Comparison of ENCODE assay signal across 8 cellular contexts in the genomic region with DNA sequence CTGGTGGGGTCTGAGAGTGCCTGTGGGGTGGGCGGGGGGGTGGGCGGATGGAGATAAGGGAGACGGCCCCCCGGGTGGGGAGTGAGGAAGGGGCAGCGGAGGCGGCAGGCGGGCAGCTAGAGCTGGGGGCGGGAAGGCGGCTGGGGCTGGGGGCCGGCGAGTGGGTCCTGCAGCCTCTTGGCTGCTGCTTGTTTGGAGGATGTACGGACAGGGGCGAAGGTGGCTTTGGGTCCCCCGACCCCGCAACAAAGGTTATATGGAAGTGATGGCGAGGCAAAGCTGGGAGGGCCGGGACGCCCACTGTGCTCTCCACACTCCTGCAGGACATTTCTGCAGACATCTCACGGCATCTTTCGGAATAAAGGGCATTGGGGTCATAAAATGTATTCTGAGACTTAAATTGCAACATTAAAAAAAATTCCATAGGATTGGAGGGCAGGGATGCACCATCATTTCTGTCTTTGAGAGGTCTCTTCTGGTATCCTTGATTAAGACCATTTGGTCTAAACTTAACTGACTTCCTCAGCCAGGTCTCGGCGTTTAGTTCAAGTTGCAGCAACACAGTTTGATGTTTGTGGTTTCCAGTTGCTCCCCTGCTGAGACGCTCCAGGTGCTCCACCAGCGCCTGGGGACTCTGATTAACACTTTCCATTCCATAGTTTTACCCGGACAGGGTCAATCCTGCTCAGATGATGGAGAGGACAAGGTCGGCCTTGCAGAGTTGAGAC.
DNase-seq lines count a peak whose midpoint lies in the region; ATAC-seq and TF ChIP-seq lines count a peak whose summit lies in the region.

No MANE protein-coding gene starts in this region.

- intact Hi-C loops in dorsolateral prefrontal cortex (cut with DNase I) (loop anchor here (5.0 to 10.0 kb wide), 6 partner anchors 65 to 548 kb away; a partner anchor contains a TSS), thyroid gland (cut with DNase I) (loop anchor here (5.0 to 10.0 kb wide), 3 partner anchors 65 to 312 kb away; a partner anchor contains a TSS)

- no peaks in the 10 kb centered on the region for H3K36me3 ChIP-seq in CD4-positive, CD25-positive, alpha-beta regulatory T cell (ENCODE audit: control insufficient read depth, insufficient read depth, low read length)
- H3K36me3 ChIP-seq in thyroid gland: no peaks in the 10 kb centered on the region

- H3K9me3 ChIP-seq in CD4-positive, CD25-positive, alpha-beta regulatory T cell (ENCODE audit: control insufficient read depth in 2 of 2, low read length in 2 of 2): no peaks in the 10 kb centered on the region
- H3K9me3 ChIP-seq in thyroid gland: no peaks in the 10 kb centered on the region

- POLR2A ChIA-PET in RWPE1 (lab: Yijun Ruan, JAX; ENCODE audit: low non-redundant PET): interaction anchor here (0.6 to 3.1 kb wide), 4 partner anchors 28 to 255 kb away, joined by 3 to 43 read pairs (median 4); a partner anchor contains a TSS

- no peaks in the 10 kb centered on the region for H3K27me3 ChIP-seq in CD4-positive, CD25-positive, alpha-beta regulatory T cell (ENCODE audit: control insufficient read depth, insufficient read depth, low read length)
- H3K27me3 ChIP-seq in dorsolateral prefrontal cortex (no peaks in the 10 kb centered on the region), thyroid gland (no peaks in the 10 kb centered on the region)

- H3K36me3 Mint-ChIP-seq in CD4-positive, CD25-positive, alpha-beta regulatory T cell: no peaks in the 10 kb centered on the region
- H3K36me3 Mint-ChIP-seq in HFFc6 (ENCODE audit: low read depth): no peaks in the 10 kb centered on the region
- H3K36me3 Mint-ChIP-seq in memory B cell: no peaks in the 10 kb centered on the region

- peak overlapping the region; percentile 82 for H3K4me3 ChIP-seq in CD4-positive, CD25-positive, alpha-beta regulatory T cell (ENCODE audit: low read depth, low read length)
- peak overlapping the region; percentile 44 to 81 (median 61) for H3K4me3 ChIP-seq in dorsolateral prefrontal cortex
- H3K4me3 ChIP-seq in thyroid gland (replicated peaks in 1 of 3): peak overlapping the region in 1 of 3 donors; percentile 51

- CTCF ChIA-PET in RWPE1 (lab: Yijun Ruan, JAX): interaction anchor here (0.5 to 1.5 kb wide), 3 partner anchors 102 to 346 kb away, joined by 3 to 8 read pairs (median 4); a partner anchor contains a TSS

- no peak for TF ChIP-seq CTCF in HFFc6 (IDR thresholded peaks at IDR 0.05)
- TF ChIP-seq CTCF in RWPE1 (conservative IDR thresholded peaks at IDR 0.05; ENCODE audit: low read depth): no peak
- peak in 1 of 56 donors; percentile 1 for TF ChIP-seq CTCF in dorsolateral prefrontal cortex (IDR thresholded peaks at IDR 0.05 in 54 of 56, conservative IDR thresholded peaks at IDR 0.05 in 2 of 56; ENCODE audit: low read depth in 1 of 56, partially characterized antibody in 56 of 56)
- no peak for TF ChIP-seq CTCF in thyroid gland (IDR thresholded peaks at IDR 0.05)

- H3K27ac Mint-ChIP-seq in CD4-positive, CD25-positive, alpha-beta regulatory T cell: peak overlapping the region; percentile 67 to 98 (median 92)
- peak overlapping the region; percentile 97 for H3K27ac Mint-ChIP-seq in HFFc6
- H3K27ac Mint-ChIP-seq in memory B cell: peak overlapping the region; percentile 86

- 8 to 9% methylated on average over 17 to 25 of the region's 26 CpGs for WGBS in thyroid gland, 2 donors

- H3K27me3 Mint-ChIP-seq in CD4-positive, CD25-positive, alpha-beta regulatory T cell: peaks cover 7% of the 10 kb centered on the region
- no peaks in the 10 kb centered on the region; the same call in 1 of the 2 replicates for H3K27me3 Mint-ChIP-seq in HFFc6 (ENCODE audit: insufficient read depth)
- peaks cover 2% of the 10 kb centered on the region for H3K27me3 Mint-ChIP-seq in memory B cell

- peaks cover 23% of the 10 kb centered on the region for H3K4me1 ChIP-seq in CD4-positive, CD25-positive, alpha-beta regulatory T cell (ENCODE audit: control insufficient read depth, insufficient read depth, low read length, poor library complexity, severe bottlenecking)
- peaks cover 31 to 36% of the 10 kb centered on the region in 2 donors for H3K4me1 ChIP-seq in thyroid gland

- peak overlapping the region; percentile 50 for H3K27ac ChIP-seq in CD4-positive, CD25-positive, alpha-beta regulatory T cell (ENCODE audit: insufficient read depth, low read length, poor library complexity, severe bottlenecking)
- H3K27ac ChIP-seq in RWPE1 (peak overlapping the region; percentile 94), dorsolateral prefrontal cortex (peak overlapping the region; percentile 78 to 99 (median 97)), thyroid gland (peak overlapping the region; percentile 60 to 94 (median 88))

- peak in 2 of 3 donors; percentile 18 to 39 for DNase-seq in CD4-positive, CD25-positive, alpha-beta regulatory T cell
- DNase-seq in HFFc6 (no peak), RWPE1 (ENCODE audit: low spot score) (no peak), dorsolateral prefrontal cortex (peak in 5 of 10 donors; percentile 10 to 52 (median 34)), memory B cell (ENCODE audit: low spot score in 2 of 2) (peak in 1 of 2 donors; percentile 18), thyroid gland (peak; percentile 27 to 42)

- H3K4me1 Mint-ChIP-seq in CD4-positive, CD25-positive, alpha-beta regulatory T cell: peaks cover 7 to 55% (median 38%) of the 10 kb centered on the region in 4 donors
- H3K4me1 Mint-ChIP-seq in HFFc6 (ENCODE audit: low read depth) (peaks cover 64% of the 10 kb centered on the region), memory B cell (peaks cover 29% of the 10 kb centered on the region)

- peaks cover 0 to 2% (median 0%) of the 10 kb centered on the region in 7 donors for H3K9me3 Mint-ChIP-seq in CD4-positive, CD25-positive, alpha-beta regulatory T cell
- no peaks in the 10 kb centered on the region for H3K9me3 Mint-ChIP-seq in HFFc6
- no peaks in the 10 kb centered on the region for H3K9me3 Mint-ChIP-seq in memory B cell

- peak in 1 of 2 donors; percentile 3 for ATAC-seq in CD4-positive, CD25-positive, alpha-beta regulatory T cell (ENCODE audit: low read depth in 2 of 2)
- ATAC-seq in memory B cell (ENCODE audit: low read depth) (peak; percentile 8), HG03175 (IDR thresholded peaks at IDR 0.05; ENCODE audit: unreplicated experiment) (no peak), HG03521 (IDR thresholded peaks at IDR 0.05; ENCODE audit: unreplicated experiment) (no peak)

- peak overlapping the region; percentile 88 to 90 (median 88) for H3K4me3 Mint-ChIP-seq in CD4-positive, CD25-positive, alpha-beta regulatory T cell
- H3K4me3 Mint-ChIP-seq in HFFc6: peak overlapping the region; percentile 91
- H3K4me3 Mint-ChIP-seq in memory B cell: peak overlapping the region; percentile 85

- TF ChIP-seq POLR2A in thyroid gland (IDR thresholded peaks at IDR 0.05): no peak

Comparison
In these comparisons a context has a peak if more than half of its experiments do, and no peak if none do; other contexts are left out.
1. DNase-seq: peak in CD4-positive, CD25-positive, alpha-beta regulatory T cell (2 of 3) and thyroid gland (2 of 2); none in HFFc6 (single experiment) and RWPE1 (single experiment).
2. Peak in every context shown above with its lines, with median percentiles within 50 percentile points of each other: H3K27ac ChIP-seq, H3K27ac Mint-ChIP-seq and H3K4me3 Mint-ChIP-seq.